In the genomic region with DNA sequence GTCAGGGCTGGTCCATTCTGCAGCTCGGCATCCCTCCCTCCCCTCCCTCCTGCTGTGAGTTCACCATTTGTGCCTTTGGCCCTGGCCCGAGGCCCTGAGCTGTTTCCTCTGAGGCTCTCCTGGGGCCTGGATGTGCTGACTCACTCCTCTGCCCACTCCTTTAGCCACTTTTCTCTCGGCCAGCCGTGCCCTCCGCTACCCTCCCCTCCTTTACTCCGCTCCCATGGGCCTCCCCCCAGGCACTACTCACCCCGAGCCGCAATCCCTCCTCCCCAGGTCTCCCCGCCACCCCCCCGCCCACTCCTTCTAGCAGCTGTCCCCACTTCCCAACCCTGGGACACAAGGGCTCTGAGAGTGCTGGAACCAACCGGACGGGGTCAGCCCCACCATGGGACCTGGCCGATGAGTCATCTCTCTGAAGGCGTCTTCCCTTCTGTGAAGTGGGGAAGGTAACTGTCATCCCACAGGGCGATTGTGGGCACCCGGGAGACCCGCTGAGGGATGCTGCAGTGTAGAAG, we compare ENCODE assay signal across 9 cellular contexts. TPM values are rescaled to one million over a fixed set of nuclear protein-coding genes. Genes with fewer than 3 reads are reported as not detected.
DNase-seq lines count a peak whose midpoint lies in the region; ATAC-seq and TF ChIP-seq lines count a peak whose summit lies in the region.
"Had no signal": no experiment of that assay in that cellular context is flagged by ENCODE, and none has a peak within 500 bp of the region (broad histone marks: within the 10 kb centered on the region; RNA-seq: fewer than 3 reads in every experiment).

No MANE protein-coding gene starts in this region.

- H3K14ac ChIP-seq in IMR-90 (replicated peaks; ENCODE audit: low read depth, low read length) = 0 out of 2 replicates have a peak overlapping the region, but pooled peaks have one; percentile 4

- H3K27ac Mint-ChIP-seq in chondrocyte (ENCODE audit: unreplicated experiment) = peak overlapping the region; percentile 69
- H3K27ac Mint-ChIP-seq in activated T-cell treated with anti-CD3 and anti-CD28 coated beads, Interleukin-2, amount 50 U/mL, for 72 hours = no peak overlapping the region
- H3K27ac Mint-ChIP-seq: naive B cell had no signal

- H3K27me3 ChIP-seq in IMR-90 (ENCODE audit: control insufficient read depth, insufficient read depth, low read length) = peaks cover 13% of the 10 kb centered on the region
- no peaks in the 10 kb centered on the region for H3K27me3 ChIP-seq in lung (ENCODE audit: control insufficient read depth, insufficient read depth)

- H3K4me2 ChIP-seq in IMR-90 (ENCODE audit: low read depth, low read length) = peak overlapping the region; percentile 11; the same call in 1 of the 2 replicates

- DNase-seq in AG09309 (ENCODE audit: low read depth) (peak; percentile 57), IMR-90 (peak; percentile 89), chondrocyte (ENCODE audit: low spot score) (no peak), lung (ENCODE audit: low spot score) (peak; percentile 59), NCI-H774 (lab: John Stamatoyannopoulos, UW) (no peak), DMS153 treated with DMSO at 0.1 percent for 48 hours (lab: John Stamatoyannopoulos, UW; ENCODE audit: unreplicated experiment) (no peak)
- DNase-seq in activated T-cell treated with anti-CD3 and anti-CD28 coated beads, Interleukin-2, amount 50 U/mL, for 72 hours = no peak
- DNase-seq: naive B cell had no signal

- TF ChIP-seq CTCF in AG09309 (IDR thresholded peaks at IDR 0.05; ENCODE audit: control insufficient read depth, insufficient read depth, low read depth, low read length, missing control alignments) (no peak), IMR-90 (conservative IDR thresholded peaks at IDR 0.05; ENCODE audit: low read depth, low read length) (no peak), chondrocyte (IDR thresholded peaks at IDR 0.05) (no peak), lung (IDR thresholded peaks at IDR 0.05; ENCODE audit: control extremely low read depth, extremely low read depth) (no peak)

- POLR2A ChIA-PET in IMR-90 (lab: Charles Lee; ENCODE audit: unreplicated experiment) = interaction anchor here (0.6 to 0.9 kb wide), 3 partner anchors 10 to 74 kb away, joined by 3 to 4 read pairs (median 3); no protein-coding TSS in a partner anchor

- H3K27ac ChIP-seq in IMR-90 (ENCODE audit: insufficient read depth, low read length) (peak overlapping the region; percentile 28), lung (ENCODE audit: low read depth in 1 of 2, low read length in 1 of 2) (no peak overlapping the region)

- H2AK9ac ChIP-seq in IMR-90 (replicated peaks; ENCODE audit: low read depth, low read length, poor library complexity) = peak overlapping the region; percentile 17

- 13% methylated on average over 3 of the region's 17 CpGs; no CpG with 5 or more reads in 1 of the 2 experiments for WGBS in IMR-90 (ENCODE audit: extremely low coverage in 2 of 2, insufficient read length in 1 of 2), 2 experiments
- 34 to 36% methylated on average over 17 of the region's 17 CpGs for WGBS in lung, 2 donors

- CTCF ChIA-PET in IMR-90 (lab: Yijun Ruan, JAX) = interaction anchor here (1.2 to 1.5 kb wide), 2 partner anchors 8 to 41 kb away, joined by 3 to 7 read pairs; partner anchors contain the start of gene TAF1C

- H3K4me3 Mint-ChIP-seq in chondrocyte (ENCODE audit: unreplicated experiment) = peak overlapping the region; percentile 38
- no peak overlapping the region for H3K4me3 Mint-ChIP-seq in activated T-cell treated with anti-CD3 and anti-CD28 coated beads, Interleukin-2, amount 50 U/mL, for 72 hours
- H3K4me3 Mint-ChIP-seq: naive B cell had no signal

- no peaks in the 10 kb centered on the region for H3K9me3 Mint-ChIP-seq in chondrocyte (ENCODE audit: low read depth)
- no peaks in the 10 kb centered on the region for H3K9me3 Mint-ChIP-seq in activated T-cell treated with anti-CD3 and anti-CD28 coated beads, Interleukin-2, amount 50 U/mL, for 72 hours
- H3K9me3 Mint-ChIP-seq: naive B cell had no signal

- no peaks in the 10 kb centered on the region for H3K36me3 Mint-ChIP-seq in chondrocyte (ENCODE audit: low read depth)
- no peaks in the 10 kb centered on the region for H3K36me3 Mint-ChIP-seq in activated T-cell treated with anti-CD3 and anti-CD28 coated beads, Interleukin-2, amount 50 U/mL, for 72 hours (ENCODE audit: insufficient read depth in 2 of 2)
- H3K36me3 Mint-ChIP-seq: naive B cell had no signal

- H2BK15ac ChIP-seq in IMR-90 (ENCODE audit: low read depth, low read length) = peak overlapping the region; percentile 34; the same call in 1 of the 3 replicates

- H2AFZ ChIP-seq in IMR-90 (replicated peaks; ENCODE audit: low read length, poor library complexity) = peak overlapping the region; percentile 84

- no peaks in the 10 kb centered on the region for H3K79me1 ChIP-seq in IMR-90 (ENCODE audit: low read depth in 1 of 2, low read length in 2 of 2)

- H3K9me1 ChIP-seq in IMR-90 (ENCODE audit: insufficient read depth, low read length) = peaks cover 6% of the 10 kb centered on the region; the same call in 1 of the 2 replicates

- H3K9me3 ChIP-seq in IMR-90 (ENCODE audit: control insufficient read depth, insufficient read depth, low read length) (no peaks in the 10 kb centered on the region), lung (ENCODE audit: control insufficient read depth in 2 of 2, insufficient read depth in 1 of 2, low read length in 1 of 2) (no peaks in the 10 kb centered on the region)

- peak overlapping the region; percentile 54; the same call in 1 of the 2 replicates for H2AK5ac ChIP-seq in IMR-90 (ENCODE audit: low read depth, low read length)

- H3K4me3 ChIP-seq in AG09309 (ENCODE audit: control insufficient read depth, low read depth, low read length) = peak overlapping the region; percentile 12
- H3K4me3 ChIP-seq in IMR-90 (ENCODE audit: insufficient read depth, low read depth, low read length) = no peak overlapping the region
- H3K4me3 ChIP-seq in lung = no peak overlapping the region

- H3K9ac ChIP-seq in IMR-90 (ENCODE audit: low read depth, low read length) = no peak overlapping the region

- in situ Hi-C loops in IMR-90 (cut with MboI; ENCODE audit: low sequenced_read_pairs) = no loop called here

- no peak overlapping the region for H3K56ac ChIP-seq in IMR-90 (ENCODE audit: extremely low read depth, insufficient read depth, low read length)

- peak overlapping the region; percentile 10; the same call in 1 of the 2 replicates for H3K18ac ChIP-seq in IMR-90 (ENCODE audit: low read depth, low read length)

- dilution Hi-C loops in IMR-90 (cut with HindIII; ENCODE audit: low sequenced_read_pairs, unreplicated experiment) = no loop called here

- intact Hi-C loops in IMR-90 (cut with micrococcal nuclease) = no loop called here

- H3K4me1 ChIP-seq in IMR-90 (ENCODE audit: control insufficient read depth, insufficient read depth, low read length) = peaks cover 9% of the 10 kb centered on the region
- H3K4me1 ChIP-seq in lung (ENCODE audit: control insufficient read depth in 2 of 2, insufficient read depth in 2 of 2, low read length in 2 of 2) = peaks cover 0 to 2% of the 10 kb centered on the region in 2 donors

- H4K91ac ChIP-seq in IMR-90 (ENCODE audit: insufficient read depth, low read depth, low read length) = peak overlapping the region; percentile 78

- H2BK120ac ChIP-seq in IMR-90 (ENCODE audit: low read depth, low read length) = peak overlapping the region; percentile 65

- no TSS peak for BruUV-seq in IMR-90 (replicated peaks; lab: Mats Ljungman, UMichigan)

- peaks cover 51% of the 10 kb centered on the region for H3K27me3 Mint-ChIP-seq in chondrocyte (ENCODE audit: low read depth)
- H3K27me3 Mint-ChIP-seq in activated T-cell treated with anti-CD3 and anti-CD28 coated beads, Interleukin-2, amount 50 U/mL, for 72 hours (ENCODE audit: low read depth) = peaks cover 14% of the 10 kb centered on the region

- ATAC-seq in IMR-90 (ENCODE audit: low read depth) = peak; percentile 98
- ATAC-seq in lung (ENCODE audit: insufficient read depth, low FRiP score) = peak; percentile 76
- ATAC-seq in GM18505 (IDR thresholded peaks at IDR 0.05; ENCODE audit: unreplicated experiment) = no peak
- no peak for ATAC-seq in activated T-cell treated with anti-CD3 and anti-CD28 coated beads, Interleukin-2, amount 50 U/mL, for 72 hours (replicated peaks in 1 of 2)

- peaks cover 16% of the 10 kb centered on the region for H3K4me1 Mint-ChIP-seq in chondrocyte (ENCODE audit: low read depth)
- no peaks in the 10 kb centered on the region for H3K4me1 Mint-ChIP-seq in activated T-cell treated with anti-CD3 and anti-CD28 coated beads, Interleukin-2, amount 50 U/mL, for 72 hours (ENCODE audit: low read depth)
- H3K4me1 Mint-ChIP-seq: naive B cell had no signal

- no peak for TF ChIP-seq RAD21 in IMR-90 (IDR thresholded peaks at IDR 0.05; ENCODE audit: low read length)

- peak overlapping the region; percentile 22 for H2BK5ac ChIP-seq in IMR-90 (ENCODE audit: low read depth, low read length, poor library complexity, severe bottlenecking)

- H3K4ac ChIP-seq in IMR-90 (ENCODE audit: low read depth, low read length) = peak overlapping the region; percentile 42

- no peaks in the 10 kb centered on the region for H4K20me1 ChIP-seq in IMR-90 (ENCODE audit: insufficient read depth, low read length)

- no peak overlapping the region for H3K23ac ChIP-seq in IMR-90 (ENCODE audit: low read depth, low read length)

- H2BK20ac ChIP-seq in IMR-90 (ENCODE audit: low read depth, low read length) = peak overlapping the region; percentile 53

- peak overlapping the region; percentile 72; the same call in 1 of the 2 replicates for H4K5ac ChIP-seq in IMR-90 (ENCODE audit: low read depth, low read length)

- H3K36me3 ChIP-seq in IMR-90 (ENCODE audit: control insufficient read depth, insufficient read depth, low read length) (no peaks in the 10 kb centered on the region), lung (ENCODE audit: control insufficient read depth in 2 of 2, insufficient read depth in 2 of 2, low read length in 2 of 2) (no peaks in the 10 kb centered on the region)

- H4K8ac ChIP-seq in IMR-90 (ENCODE audit: low read depth in 2 of 2, low read length in 2 of 2) = peak overlapping the region in 1 of 2 experiments; percentile 56; a peak in 2 of 4 replicates

- TF ChIP-seq POLR2A in IMR-90 (IDR thresholded peaks at IDR 0.05; ENCODE audit: low read depth, low read length) (no peak), GM18505 (IDR thresholded peaks at IDR 0.05; ENCODE audit: borderline replicate concordance, extremely low read depth, insufficient read depth, insufficient read length) (no peak)

RNA-seq across cellular contexts. Expression of gene KCNG4, which starts 11.4 kb away (rescaled TPM):
- total RNA-seq in IMR-90 (2012; rRNA removed) (not detected in 2 replicates), chondrocyte (not detected in 3 replicates), lung (not detected)
- polyA plus RNA-seq in IMR-90 (2012; rRNA removed) (not detected in 2 replicates), lung (not detected)
- not detected in 2 replicates for polyA plus RNA-seq in IMR-90 (2012; cell fraction: cytosol; rRNA removed)
- not detected in 2 replicates for polyA plus RNA-seq in IMR-90 (2012; cell fraction: nucleus; rRNA removed; ENCODE audit: low replicate concordance)
- not detected for total RNA-seq in activated T-cell treated with anti-CD3 and anti-CD28 coated beads, Interleukin-2, amount 50 U/mL, for 72 hours

RNA-seq across cellular contexts. Expression of gene ADAD2, which starts 37.4 kb away (rescaled TPM):
- total RNA-seq in IMR-90 (2012; rRNA removed) = not detected in 2 replicates
- not detected in 2 replicates for polyA plus RNA-seq in IMR-90 (2012; rRNA removed)
- 0.06 TPM in 1 of 2 replicates, not detected in the other for polyA plus RNA-seq in IMR-90 (2012; cell fraction: cytosol; rRNA removed)
- polyA plus RNA-seq in IMR-90 (2012; cell fraction: nucleus; rRNA removed; ENCODE audit: low replicate concordance) = 0.03 TPM in 1 of 2 replicates, not detected in the other
- total RNA-seq in chondrocyte = not detected in 3 replicates
- total RNA-seq in lung = under 1 TPM; 0.71 to 0.83 TPM
- under 1 TPM; 0.06 to 0.14 TPM for polyA plus RNA-seq in lung
- under 1 TPM in 1 of 2 donors, not detected in 1; 0.43 TPM for total RNA-seq in activated T-cell treated with anti-CD3 and anti-CD28 coated beads, Interleukin-2, amount 50 U/mL, for 72 hours

RNA-seq across cellular contexts. Expression of gene TAF1C, which starts 41.5 kb away (rescaled TPM):
- total RNA-seq in IMR-90 (2012; rRNA removed) (6.1 and 7.3 TPM in 2 replicates), chondrocyte (22.2 to 33.9 TPM (median 26.9 TPM) in 3 replicates), lung (10 to 100 TPM; 42.3 to 53.1 TPM)
- polyA plus RNA-seq in IMR-90 (2012; rRNA removed) (35.5 and 41.6 TPM in 2 replicates), lung (10 to 100 TPM; 36.1 to 44.2 TPM)
- 15.1 and 17.4 TPM in 2 replicates for polyA plus RNA-seq in IMR-90 (2012; cell fraction: cytosol; rRNA removed)
- polyA plus RNA-seq in IMR-90 (2012; cell fraction: nucleus; rRNA removed; ENCODE audit: low replicate concordance) = 397 and 707 TPM in 2 replicates
- total RNA-seq in activated T-cell treated with anti-CD3 and anti-CD28 coated beads, Interleukin-2, amount 50 U/mL, for 72 hours = 10 to 100 TPM; 41.8 to 51.3 TPM

Comparison
In these comparisons a context has a peak if more than half of its experiments do, and no peak if none do; other contexts are left out.
1. DNase-seq: peak in AG09309 (single experiment), IMR-90 (single experiment) and lung (single experiment); none in chondrocyte (single experiment), NCI-H774 (single experiment), activated T-cell treated with anti-CD3 and anti-CD28 coated beads, Interleukin-2, amount 50 U/mL, for 72 hours (0 of 2) and DMS153 treated with DMSO at 0.1 percent for 48 hours (single experiment).
2. ATAC-seq: peak in IMR-90 (single experiment) and lung (single experiment); none in GM18505 (single experiment) and activated T-cell treated with anti-CD3 and anti-CD28 coated beads, Interleukin-2, amount 50 U/mL, for 72 hours (0 of 2).